38 cellular contexts compared by ENCODE assay signal in the genomic region with DNA sequence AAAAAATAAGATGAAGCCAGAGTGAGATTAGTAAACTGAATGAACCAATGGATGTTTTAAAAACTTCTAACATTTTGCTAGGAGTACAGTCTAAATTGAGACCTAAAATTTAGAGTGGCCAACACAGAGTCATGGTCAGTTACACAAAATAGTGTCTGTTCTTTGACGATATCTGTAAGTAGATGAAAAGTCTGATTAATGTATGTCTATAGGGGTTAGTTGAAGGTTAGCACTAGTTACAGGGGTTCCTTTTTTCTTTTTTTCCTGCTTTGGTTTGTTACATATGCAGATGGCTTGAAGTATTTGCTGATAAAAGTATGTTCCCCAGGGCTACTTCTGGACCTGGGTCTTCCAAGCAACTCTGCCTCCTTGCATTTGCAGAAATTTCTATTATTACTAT.
"Had no signal": no experiment of that assay in that cellular context is flagged by ENCODE, and none has a peak within 500 bp of the region (broad histone marks: within the 10 kb centered on the region; RNA-seq: fewer than 3 reads in every experiment).

No MANE protein-coding gene starts in this region.

- H3K27me3 ChIP-seq: ascending aorta, cardiac muscle cell had no signal

- H3K4me3 Mint-ChIP-seq: activated CD4-positive, alpha-beta memory T cell treated with anti-CD3 and anti-CD28 coated beads, Interleukin-2, amount 10 ng/mL, durations not matched to agents 7 days and 5 days; activated CD4-positive, alpha-beta T cell treated with anti-CD3 and anti-CD28 coated beads for 36 hours; activated CD4-positive, alpha-beta T cell treated with anti-CD3 and anti-CD28 coated beads, Interleukin-2, amount 10 ng/mL, durations not matched to agents 7 days and 5 days; activated CD8-positive, alpha-beta memory T cell treated with anti-CD3 and anti-CD28 coated beads, Interleukin-2, amount 10 ng/mL, durations not matched to agents 7 days and 5 days; activated CD8-positive, alpha-beta T cell treated with anti-CD3 and anti-CD28 coated beads, Interleukin-2, amount 10 ng/mL, durations not matched to agents 7 days and 5 days; activated naive CD4-positive, alpha-beta T cell treated with anti-CD3 and anti-CD28 coated beads, Interleukin-2, amount 10 ng/mL, durations not matched to agents 7 days and 5 days; activated naive CD4-positive, alpha-beta T cell treated with anti-CD3 and anti-CD28 coated beads, Interleukin-2, amount 50 U/mL, for 24 hours; activated naive CD8-positive, alpha-beta T cell; activated naive CD8-positive, alpha-beta T cell treated with anti-CD3 and anti-CD28 coated beads, Interleukin-2, amount 10 ng/mL, durations not matched to agents 7 days and 5 days; activated naive CD8-positive, alpha-beta T cell treated with anti-CD3 and anti-CD28 coated beads, Interleukin-2, amount 50 U/mL, for 24 hours; activated T-cell treated with anti-CD3 and anti-CD28 coated beads, Interleukin-2, amount 50 U/mL, for 24 hours; brain; central memory CD8-positive, alpha-beta T cell; T-helper 1 cell treated with Interleukin-12 subunit alpha and Interleukin-12 subunit beta and Interleukin-4 antibody, amounts not matched to agents 30 μg/mL and 1 μg/mL, for 36 hours; T-helper 2 cell treated with Interferon-gamma antibody and Interleukin-4, amounts not matched to agents 5 μg/mL and 100 μg/mL, for 36 hours; WTC11 had no signal

- H3K9me3 ChIP-seq: ascending aorta had no signal

- H3K27ac ChIP-seq: ascending aorta, cardiac muscle cell, WERI-Rb-1 had no signal

- H3K4me1 ChIP-seq: ascending aorta had no signal

- H3K27ac Mint-ChIP-seq: activated CD4-positive, alpha-beta memory T cell treated with anti-CD3 and anti-CD28 coated beads, Interleukin-2, amount 10 ng/mL, durations not matched to agents 7 days and 5 days; activated CD4-positive, alpha-beta T cell treated with anti-CD3 and anti-CD28 coated beads for 36 hours; activated CD4-positive, alpha-beta T cell treated with anti-CD3 and anti-CD28 coated beads, Interleukin-2, amount 10 ng/mL, durations not matched to agents 7 days and 5 days; activated CD8-positive, alpha-beta memory T cell treated with anti-CD3 and anti-CD28 coated beads, Interleukin-2, amount 10 ng/mL, durations not matched to agents 7 days and 5 days; activated CD8-positive, alpha-beta T cell treated with anti-CD3 and anti-CD28 coated beads, Interleukin-2, amount 10 ng/mL, durations not matched to agents 7 days and 5 days; activated naive CD4-positive, alpha-beta T cell treated with anti-CD3 and anti-CD28 coated beads, Interleukin-2, amount 10 ng/mL, durations not matched to agents 7 days and 5 days; activated naive CD4-positive, alpha-beta T cell treated with anti-CD3 and anti-CD28 coated beads, Interleukin-2, amount 50 U/mL, for 24 hours; activated naive CD8-positive, alpha-beta T cell; activated naive CD8-positive, alpha-beta T cell treated with anti-CD3 and anti-CD28 coated beads, Interleukin-2, amount 10 ng/mL, durations not matched to agents 7 days and 5 days; activated naive CD8-positive, alpha-beta T cell treated with anti-CD3 and anti-CD28 coated beads, Interleukin-2, amount 50 U/mL, for 24 hours; activated T-cell treated with anti-CD3 and anti-CD28 coated beads, Interleukin-2, amount 50 U/mL, for 24 hours; activated T-helper 2 cell treated with anti-CD3 and anti-CD28 coated beads, Interferon-gamma antibody, Interleukin-2, Interleukin-4, amounts not matched to agents 10 μg/mL and 5 μg/mL and 100 μg/mL, durations not matched to agents 14 hours and 24 hours and 36 hours; brain; T-helper 1 cell treated with Interleukin-12 subunit alpha and Interleukin-12 subunit beta and Interleukin-4 antibody, amounts not matched to agents 30 μg/mL and 1 μg/mL, for 36 hours; T-helper 2 cell treated with Interferon-gamma antibody and Interleukin-4, amounts not matched to agents 5 μg/mL and 100 μg/mL, for 36 hours; WTC11 had no signal

- H3K4me1 Mint-ChIP-seq: activated CD4-positive, alpha-beta T cell treated with anti-CD3 and anti-CD28 coated beads, Interleukin-2, amount 10 ng/mL, durations not matched to agents 7 days and 5 days; activated naive CD4-positive, alpha-beta T cell treated with anti-CD3 and anti-CD28 coated beads, Interleukin-2, amount 10 ng/mL, durations not matched to agents 7 days and 5 days; activated naive CD4-positive, alpha-beta T cell treated with anti-CD3 and anti-CD28 coated beads, Interleukin-2, amount 50 U/mL, for 24 hours; activated naive CD8-positive, alpha-beta T cell treated with anti-CD3 and anti-CD28 coated beads, Interleukin-2, amount 10 ng/mL, durations not matched to agents 7 days and 5 days; central memory CD8-positive, alpha-beta T cell had no signal

- H3K36me3 Mint-ChIP-seq: activated naive CD4-positive, alpha-beta T cell treated with anti-CD3 and anti-CD28 coated beads, Interleukin-2, amount 10 ng/mL, durations not matched to agents 7 days and 5 days; activated naive CD4-positive, alpha-beta T cell treated with anti-CD3 and anti-CD28 coated beads, Interleukin-2, amount 50 U/mL, for 24 hours; activated naive CD8-positive, alpha-beta T cell treated with anti-CD3 and anti-CD28 coated beads, Interleukin-2, amount 10 ng/mL, durations not matched to agents 7 days and 5 days; brain; WTC11 had no signal

- H3K9me3 Mint-ChIP-seq: activated CD4-positive, alpha-beta T cell treated with anti-CD3 and anti-CD28 coated beads, Interleukin-2, amount 10 ng/mL, durations not matched to agents 7 days and 5 days; activated naive CD4-positive, alpha-beta T cell treated with anti-CD3 and anti-CD28 coated beads, Interleukin-2, amount 50 U/mL, for 24 hours; activated naive CD8-positive, alpha-beta T cell treated with anti-CD3 and anti-CD28 coated beads, Interleukin-2, amount 10 ng/mL, durations not matched to agents 7 days and 5 days; activated T-helper 2 cell treated with anti-CD3 and anti-CD28 coated beads, Interferon-gamma antibody, Interleukin-2, Interleukin-4, amounts not matched to agents 10 μg/mL and 5 μg/mL and 100 μg/mL, durations not matched to agents 14 hours and 24 hours and 36 hours; central memory CD8-positive, alpha-beta T cell; T-helper 1 cell treated with Interleukin-12 subunit alpha and Interleukin-12 subunit beta and Interleukin-4 antibody, amounts not matched to agents 30 μg/mL and 1 μg/mL, for 36 hours; T-helper 2 cell treated with Interferon-gamma antibody and Interleukin-4, amounts not matched to agents 5 μg/mL and 100 μg/mL, for 36 hours had no signal

- H3K4me3 ChIP-seq: ascending aorta, cardiac muscle cell had no signal

- DNase-seq: activated CD4-positive, alpha-beta memory T cell treated with anti-CD3 and anti-CD28 coated beads, Interleukin-2, amount 10 ng/mL, durations not matched to agents 7 days and 5 days; activated CD4-positive, alpha-beta T cell treated with anti-CD3 and anti-CD28 coated beads for 1 hour; activated CD4-positive, alpha-beta T cell treated with anti-CD3 and anti-CD28 coated beads for 36 hours; activated CD4-positive, alpha-beta T cell treated with anti-CD3 and anti-CD28 coated beads for 48 hours; activated CD4-positive, alpha-beta T cell treated with anti-CD3 and anti-CD28 coated beads, Interleukin-2, amount 10 ng/mL, durations not matched to agents 7 days and 5 days; activated CD4-positive, alpha-beta T cell treated with anti-CD3 and anti-CD28 coated beads, Interleukin-2, amount 50 U/mL, for 48 hours; activated CD4-positive, CD25-positive, alpha-beta regulatory T cell; activated CD8-positive, alpha-beta memory T cell treated with anti-CD3 and anti-CD28 coated beads for 24 hours; activated CD8-positive, alpha-beta memory T cell treated with anti-CD3 and anti-CD28 coated beads, Interleukin-2, amount 10 ng/mL, durations not matched to agents 7 days and 5 days; activated CD8-positive, alpha-beta memory T cell treated with anti-CD3 and anti-CD28 coated beads, Interleukin-2, amount 50 U/mL, for 48 hours; activated CD8-positive, alpha-beta T cell treated with anti-CD3 and anti-CD28 coated beads, Interleukin-2, amount 10 ng/mL, durations not matched to agents 7 days and 5 days; activated effector memory CD4-positive, alpha-beta T cell treated with Interleukin-2 at 50 U/mL for 16 hours; activated gamma-delta T cell; activated naive CD4-positive, alpha-beta T cell treated with anti-CD3 and anti-CD28 coated beads, Interleukin-2, amount 10 ng/mL, durations not matched to agents 7 days and 5 days; activated naive CD4-positive, alpha-beta T cell treated with Interleukin-2 at 50 U/mL for 16 hours; activated naive CD8-positive, alpha-beta T cell treated with anti-CD3 and anti-CD28 coated beads, Interleukin-2, amount 10 ng/mL, durations not matched to agents 7 days and 5 days; activated naive CD8-positive, alpha-beta T cell treated with anti-CD3 and anti-CD28 coated beads, Interleukin-2, amount 50 U/mL, for 24 hours; activated T-cell treated with anti-CD3 and anti-CD28 coated beads, Interleukin-2, amount 50 U/mL, for 24 hours; activated T-cell treated with anti-CD3 and anti-CD28 coated beads, Interleukin-2, amount 50 U/mL, for 48 hours; amygdala; anterior cingulate cortex; caudate nucleus; cerebellar nuclear complex; T-helper 1 cell; T-helper 2 cell; T-helper 9 cell; WERI-Rb-1 had no signal

- H3K27me3 Mint-ChIP-seq: activated CD4-positive, alpha-beta memory T cell treated with anti-CD3 and anti-CD28 coated beads, Interleukin-2, amount 10 ng/mL, durations not matched to agents 7 days and 5 days; activated CD8-positive, alpha-beta memory T cell treated with anti-CD3 and anti-CD28 coated beads, Interleukin-2, amount 10 ng/mL, durations not matched to agents 7 days and 5 days; activated naive CD4-positive, alpha-beta T cell treated with anti-CD3 and anti-CD28 coated beads, Interleukin-2, amount 10 ng/mL, durations not matched to agents 7 days and 5 days; activated naive CD8-positive, alpha-beta T cell treated with anti-CD3 and anti-CD28 coated beads, Interleukin-2, amount 50 U/mL, for 24 hours; activated T-cell treated with anti-CD3 and anti-CD28 coated beads, Interleukin-2, amount 50 U/mL, for 24 hours; central memory CD8-positive, alpha-beta T cell had no signal

- H3K36me3 ChIP-seq: ascending aorta, cardiac muscle cell, WERI-Rb-1 had no signal

- ATAC-seq: activated CD4-positive, alpha-beta T cell treated with anti-CD3 and anti-CD28 coated beads for 36 hours; activated CD4-positive, CD25-positive, alpha-beta regulatory T cell treated with anti-CD3 and anti-CD28 coated beads, Interleukin-2, amount 50 U/mL, for 24 hours; activated CD8-positive, alpha-beta memory T cell treated with anti-CD3 and anti-CD28 coated beads, Interleukin-2, amount 10 ng/mL, durations not matched to agents 7 days and 5 days; activated CD8-positive, alpha-beta T cell treated with anti-CD3 and anti-CD28 coated beads, Interleukin-2, amount 10 ng/mL, durations not matched to agents 7 days and 5 days; activated naive CD8-positive, alpha-beta T cell treated with anti-CD3 and anti-CD28 coated beads, Interleukin-2, amount 50 U/mL, for 24 hours; WTC11 had no signal
